ENCODE assay signal across 25 cellular contexts in the genomic region with DNA sequence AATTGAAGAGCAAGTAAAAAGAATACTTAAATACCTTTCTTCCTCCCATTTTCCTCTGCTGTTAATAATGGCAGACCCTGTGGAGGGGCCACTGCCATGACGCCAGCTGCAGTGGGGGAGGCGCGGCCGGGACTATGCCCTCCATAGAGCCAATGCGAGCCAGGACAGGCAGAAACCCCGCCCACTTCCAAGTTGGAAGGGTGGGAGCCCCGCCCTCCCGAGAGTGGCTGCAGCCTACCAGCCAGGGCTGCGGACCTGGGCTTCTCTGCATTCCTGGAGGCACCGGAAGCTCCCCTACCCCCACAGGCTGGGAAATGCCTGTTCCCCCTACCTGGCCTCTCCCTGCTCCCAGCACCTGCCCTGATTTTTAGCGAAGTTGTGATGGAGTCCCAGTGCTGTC.
"Had no signal": no experiment of that assay in that cellular context is flagged by ENCODE, and none has a peak within 500 bp of the region (broad histone marks: within the 10 kb centered on the region; RNA-seq: fewer than 3 reads in every experiment).

No MANE protein-coding gene starts in this region.

- H3K4me1 ChIP-seq: heart left ventricle, pancreas, psoas muscle, right atrium auricular region, tibial nerve had no signal

- FAIRE-seq: bronchial epithelial cell, pancreas, urothelium cell line had no signal

- ATAC-seq: activated T-cell treated with anti-CD3 and anti-CD28 coated beads, Interleukin-2, amount 50 U/mL, for 72 hours; heart left ventricle; left lobe of liver; natural killer cell; pancreas; psoas muscle; stimulated activated naive CD8-positive, alpha-beta T cell treated with anti-CD3 and anti-CD28 coated beads, Interleukin-15, amount 100 ng/mL, for 72 hours had no signal

- H3K36me3 Mint-ChIP-seq: activated CD4-positive, alpha-beta memory T cell treated with anti-CD3 and anti-CD28 coated beads for 36 hours; activated naive CD8-positive, alpha-beta T cell treated with anti-CD3 and anti-CD28 coated beads, Interleukin-2, amount 10 ng/mL, durations not matched to agents 7 days and 5 days; mesothelial cell of epicardium; natural killer cell; stimulated activated effector memory CD8-positive, alpha-beta T cell treated with anti-CD3 and anti-CD28 coated beads, Interleukin-12 subunit alpha, Interleukin-12 subunit beta, amount 100 ng/mL, for 72 hours had no signal

- H3K4me1 Mint-ChIP-seq: activated naive CD8-positive, alpha-beta T cell treated with anti-CD3 and anti-CD28 coated beads, Interleukin-2, amount 10 ng/mL, durations not matched to agents 7 days and 5 days; mesothelial cell of epicardium; natural killer cell; stimulated activated effector memory CD8-positive, alpha-beta T cell treated with anti-CD3 and anti-CD28 coated beads, Interleukin-12 subunit alpha, Interleukin-12 subunit beta, amount 100 ng/mL, for 72 hours; stimulated activated naive CD8-positive, alpha-beta T cell treated with anti-CD3 and anti-CD28 coated beads, Interleukin-15, amount 100 ng/mL, for 72 hours had no signal

- H3K4me3 ChIP-seq: heart left ventricle, pancreas, psoas muscle, right atrium auricular region, skin epidermis, tibial nerve had no signal

- H3K27ac Mint-ChIP-seq: activated CD4-positive, alpha-beta memory T cell treated with anti-CD3 and anti-CD28 coated beads for 36 hours; activated naive CD4-positive, alpha-beta T cell treated with anti-CD3 and anti-CD28 coated beads for 36 hours; activated naive CD8-positive, alpha-beta T cell treated with anti-CD3 and anti-CD28 coated beads, Interleukin-2, amount 10 ng/mL, durations not matched to agents 7 days and 5 days; activated T-cell treated with anti-CD3 and anti-CD28 coated beads, Interleukin-2, amount 50 U/mL, for 72 hours; mesothelial cell of epicardium; natural killer cell; stimulated activated effector memory CD8-positive, alpha-beta T cell treated with anti-CD3 and anti-CD28 coated beads, Interleukin-12 subunit alpha, Interleukin-12 subunit beta, amount 100 ng/mL, for 72 hours; stimulated activated naive CD8-positive, alpha-beta T cell treated with anti-CD3 and anti-CD28 coated beads, Interleukin-15, amount 100 ng/mL, for 72 hours had no signal

- H3K27me3 ChIP-seq: heart left ventricle, neutrophil, pancreas, right atrium auricular region, tibial nerve had no signal

- H3K4me3 Mint-ChIP-seq: activated CD4-positive, alpha-beta memory T cell treated with anti-CD3 and anti-CD28 coated beads for 36 hours; activated naive CD4-positive, alpha-beta T cell treated with anti-CD3 and anti-CD28 coated beads for 36 hours; activated naive CD8-positive, alpha-beta T cell treated with anti-CD3 and anti-CD28 coated beads, Interleukin-2, amount 10 ng/mL, durations not matched to agents 7 days and 5 days; activated T-cell treated with anti-CD3 and anti-CD28 coated beads, Interleukin-2, amount 50 U/mL, for 72 hours; mesothelial cell of epicardium; natural killer cell; stimulated activated effector memory CD8-positive, alpha-beta T cell treated with anti-CD3 and anti-CD28 coated beads, Interleukin-12 subunit alpha, Interleukin-12 subunit beta, amount 100 ng/mL, for 72 hours; stimulated activated naive CD8-positive, alpha-beta T cell treated with anti-CD3 and anti-CD28 coated beads, Interleukin-15, amount 100 ng/mL, for 72 hours had no signal

- H3K9me3 Mint-ChIP-seq: activated CD4-positive, alpha-beta memory T cell treated with anti-CD3 and anti-CD28 coated beads for 36 hours; activated naive CD4-positive, alpha-beta T cell treated with anti-CD3 and anti-CD28 coated beads for 36 hours; activated naive CD8-positive, alpha-beta T cell treated with anti-CD3 and anti-CD28 coated beads, Interleukin-2, amount 10 ng/mL, durations not matched to agents 7 days and 5 days; activated T-cell treated with anti-CD3 and anti-CD28 coated beads, Interleukin-2, amount 50 U/mL, for 72 hours; stimulated activated naive CD8-positive, alpha-beta T cell treated with anti-CD3 and anti-CD28 coated beads, Interleukin-15, amount 100 ng/mL, for 72 hours had no signal

- H3K27ac ChIP-seq: epithelial cell of prostate, heart left ventricle, neutrophil, pancreas, psoas muscle, right atrium auricular region, skin epidermis, tibial nerve had no signal

- DNase-seq: activated CD4-positive, alpha-beta memory T cell treated with anti-CD3 and anti-CD28 coated beads for 36 hours; activated CD4-positive, alpha-beta T cell treated with anti-CD3 and anti-CD28 coated beads for 48 hours; activated effector memory CD4-positive, alpha-beta T cell treated with Interleukin-2 at 50 U/mL for 16 hours; activated naive CD4-positive, alpha-beta T cell treated with anti-CD3 and anti-CD28 coated beads for 36 hours; activated naive CD8-positive, alpha-beta T cell treated with anti-CD3 and anti-CD28 coated beads, Interleukin-2, amount 10 ng/mL, durations not matched to agents 7 days and 5 days; activated T-cell treated with anti-CD3 and anti-CD28 coated beads, Interleukin-2, amount 50 U/mL, for 72 hours; amniotic stem cell; cortex of kidney; natural killer cell; psoas muscle; stimulated activated CD4-positive, alpha-beta T cell treated with anti-CD3 and anti-CD28 coated beads, Interleukin-2, amount 100 ng/mL, for 24 hours; stimulated activated naive CD8-positive, alpha-beta T cell treated with anti-CD3 and anti-CD28 coated beads, Interleukin-15, amount 100 ng/mL, for 72 hours; T1000 had no signal

- H3K9me3 ChIP-seq: heart left ventricle, neutrophil, pancreas, psoas muscle, right atrium auricular region, tibial nerve had no signal

- H3K36me3 ChIP-seq: heart left ventricle, neutrophil, pancreas, right atrium auricular region, tibial nerve had no signal

- H3K27me3 Mint-ChIP-seq: activated CD4-positive, alpha-beta memory T cell treated with anti-CD3 and anti-CD28 coated beads for 36 hours; activated naive CD8-positive, alpha-beta T cell treated with anti-CD3 and anti-CD28 coated beads, Interleukin-2, amount 10 ng/mL, durations not matched to agents 7 days and 5 days; stimulated activated naive CD8-positive, alpha-beta T cell treated with anti-CD3 and anti-CD28 coated beads, Interleukin-15, amount 100 ng/mL, for 72 hours had no signal
